In the genomic region with DNA sequence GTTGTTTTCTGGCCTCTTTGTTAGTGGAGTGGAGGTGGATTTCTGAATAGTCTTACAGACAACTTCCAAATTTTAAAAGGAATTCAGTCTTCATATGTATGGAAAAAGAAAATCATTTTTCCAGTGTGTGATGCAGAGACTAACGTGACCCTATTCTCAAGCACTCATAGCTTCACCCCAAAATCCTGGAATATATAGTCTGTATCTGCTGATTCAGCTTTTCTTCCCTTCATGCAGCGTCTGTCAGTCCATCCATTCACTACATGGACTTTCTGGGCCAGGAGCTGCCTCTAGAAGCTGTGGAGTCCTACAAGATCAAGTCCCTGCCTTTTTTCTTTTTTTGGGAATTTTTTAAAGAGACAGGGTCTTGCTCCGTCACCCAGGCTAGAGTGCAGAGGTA, we compare ENCODE assay signal across 18 cellular contexts. TPM values are rescaled to one million over a fixed set of nuclear protein-coding genes. Genes with fewer than 3 reads are reported as not detected.
DNase-seq lines count a peak whose midpoint lies in the region; ATAC-seq and TF ChIP-seq lines count a peak whose summit lies in the region.
"Had no signal": no experiment of that assay in that cellular context is flagged by ENCODE, and none has a peak within 500 bp of the region (broad histone marks: within the 10 kb centered on the region; RNA-seq: fewer than 3 reads in every experiment).

No MANE protein-coding gene starts in this region.

- no peak overlapping the region for H2AFZ ChIP-seq in mesenchymal stem cell (ENCODE audit: low read depth, low read length)

- no peak overlapping the region for H3K14ac ChIP-seq in mesenchymal stem cell (ENCODE audit: low read length in 2 of 2)

- no peak overlapping the region for H3K4me2 ChIP-seq in mesenchymal stem cell (ENCODE audit: low read length, poor library complexity, severe bottlenecking)
- H3K4me2 ChIP-seq: smooth muscle cell had no signal

- no peak overlapping the region for H3K23ac ChIP-seq in mesenchymal stem cell (ENCODE audit: low read length in 2 of 2)

- H3K4ac ChIP-seq in mesenchymal stem cell (ENCODE audit: low read depth in 1 of 2, low read length in 2 of 2), result no peak overlapping the region

- peaks cover 14 to 74% (median 52%) of the 10 kb centered on the region in 9 donors for H3K4me1 ChIP-seq in heart right ventricle
- peaks cover 13% of the 10 kb centered on the region for H3K4me1 ChIP-seq in mesenchymal stem cell (ENCODE audit: control insufficient read depth, insufficient read depth, low read depth, low read length)
- H3K4me1 ChIP-seq in uterus, result peaks cover 10 to 18% of the 10 kb centered on the region in 2 donors
- peaks cover 54% of the 10 kb centered on the region for H3K4me1 ChIP-seq in upper lobe of right lung
- H3K4me1 ChIP-seq: colonic mucosa had no signal

- peak overlapping the region; percentile 51 for H3K9ac ChIP-seq in mesenchymal stem cell (ENCODE audit: low read length)

- H2BK12ac ChIP-seq in mesenchymal stem cell (ENCODE audit: low read length in 2 of 2), result no peak overlapping the region

- no peak for TF ChIP-seq CTCF in heart right ventricle (IDR thresholded peaks at IDR 0.05)
- TF ChIP-seq CTCF in uterus (IDR thresholded peaks at IDR 0.05), result no peak
- no peak for TF ChIP-seq CTCF in upper lobe of right lung (IDR thresholded peaks at IDR 0.05)

- H2BK15ac ChIP-seq in mesenchymal stem cell (ENCODE audit: low read depth, poor library complexity, severe bottlenecking), result no peak overlapping the region

- H3K79me1 ChIP-seq in mesenchymal stem cell (replicated peaks; ENCODE audit: low read length, poor library complexity, severe bottlenecking), result peaks cover 7% of the 10 kb centered on the region

- H4K8ac ChIP-seq in mesenchymal stem cell (ENCODE audit: low read length), result no peak overlapping the region

- H2AK5ac ChIP-seq in mesenchymal stem cell (ENCODE audit: low read length, severe bottlenecking), result no peak overlapping the region

- H2BK5ac ChIP-seq in mesenchymal stem cell (ENCODE audit: low read depth, low read length, poor library complexity, severe bottlenecking), result no peak overlapping the region

- no peaks in the 10 kb centered on the region for H3K9me3 ChIP-seq in heart right ventricle
- no peaks in the 10 kb centered on the region for H3K9me3 ChIP-seq in mesenchymal stem cell (ENCODE audit: control insufficient read depth, low read length)
- H3K9me3 ChIP-seq in uterus, result no peaks in the 10 kb centered on the region
- H3K9me3 ChIP-seq in upper lobe of right lung, result no peaks in the 10 kb centered on the region
- H3K9me3 ChIP-seq: colonic mucosa had no signal

- WGBS in heart right ventricle, 2 donors, result 75 to 78% methylated on average over 3 of the region's 3 CpGs
- WGBS in mesenchymal stem cell, result 93% methylated on average over 3 of the region's 3 CpGs

- no peak for TF ChIP-seq POLR2A in uterus (IDR thresholded peaks at IDR 0.05)

- intact Hi-C loops in heart right ventricle (cut with DNase I) (no loop called here), cardiac septum (cut with DNase I) (no loop called here), uterus (cut with DNase I; ENCODE audit: low total_unique reads) (no loop called here), upper lobe of right lung (cut with DNase I) (no loop called here)

- H3K36me3 ChIP-seq in heart right ventricle (peaks cover 0 to 62% (median 29%) of the 10 kb centered on the region in 9 donors), mesenchymal stem cell (ENCODE audit: control insufficient read depth in 1 of 2, insufficient read depth in 2 of 2, low read depth in 1 of 2, low read length in 2 of 2) (peaks cover 32 to 44% of the 10 kb centered on the region in 2 experiments), uterus (no peaks in the 10 kb centered on the region), upper lobe of right lung (peaks cover 35% of the 10 kb centered on the region), H7 (replicated peaks; ENCODE audit: control insufficient read depth, insufficient read depth, low read length) (peaks cover 19% of the 10 kb centered on the region)
- H3K36me3 ChIP-seq: colonic mucosa had no signal

- H2BK120ac ChIP-seq in mesenchymal stem cell (ENCODE audit: low read depth, low read length), result no peak overlapping the region

- ATAC-seq in heart right ventricle (peak in 1 of 8 donors; percentile 10), upper lobe of right lung (no peak)
- ATAC-seq: stimulated activated naive CD8-positive, alpha-beta T cell treated with anti-CD3 and anti-CD28 coated beads, Interleukin-15, amount 100 ng/mL, for 72 hours had no signal

- H3K27me3 ChIP-seq in heart right ventricle (no peaks in the 10 kb centered on the region), mesenchymal stem cell (ENCODE audit: control insufficient read depth in 1 of 2, insufficient read depth in 1 of 2, low read length in 2 of 2) (no peaks in the 10 kb centered on the region), uterus (no peaks in the 10 kb centered on the region), upper lobe of right lung (no peaks in the 10 kb centered on the region), H7 (ENCODE audit: control insufficient read depth, insufficient read depth, low read length) (no peaks in the 10 kb centered on the region)
- H3K27me3 ChIP-seq: colonic mucosa had no signal

- peak overlapping the region in 8 of 10 donors; percentile 3 to 75 (median 38) for H3K27ac ChIP-seq in heart right ventricle
- H3K27ac ChIP-seq in mesenchymal stem cell (ENCODE audit: low read length, poor library complexity, severe bottlenecking), result no peak overlapping the region
- H3K27ac ChIP-seq in uterus, result peak overlapping the region; percentile 56 to 75
- no peak overlapping the region for H3K27ac ChIP-seq in upper lobe of right lung
- H3K27ac ChIP-seq: C4-2B, colonic mucosa had no signal

- H3K4me3 ChIP-seq in heart right ventricle (no peak overlapping the region), mesenchymal stem cell (ENCODE audit: insufficient read depth in 1 of 2, low read depth in 1 of 2, low read length in 2 of 2) (no peak overlapping the region), uterus (no peak overlapping the region), upper lobe of right lung (no peak overlapping the region), H7 (ENCODE audit: insufficient read depth, low read depth, low read length) (no peak overlapping the region)
- H3K4me3 ChIP-seq: colonic mucosa, smooth muscle cell had no signal

- no peak overlapping the region for H4K91ac ChIP-seq in mesenchymal stem cell (ENCODE audit: low read length)

- no peak overlapping the region for H3K18ac ChIP-seq in mesenchymal stem cell (ENCODE audit: low read depth in 1 of 2, low read length in 2 of 2)

- DNase-seq in heart right ventricle (no peak), cardiac septum (ENCODE audit: low spot score) (no peak), cerebellar cortex (ENCODE audit: low spot score) (peak; percentile 18), mesenchymal stem cell (no peak), uterus (no peak), upper lobe of right lung (no peak), H7 (no peak), D341Med (ENCODE audit: low spot score) (no peak)
- DNase-seq: activated CD4-positive, alpha-beta memory T cell treated with anti-CD3 and anti-CD28 coated beads, Interleukin-2, amount 10 ng/mL, durations not matched to agents 7 days and 5 days; activated naive CD4-positive, alpha-beta T cell treated with anti-CD3 and anti-CD28 coated beads, Interleukin-2, amount 10 ng/mL, durations not matched to agents 7 days and 5 days; colonic mucosa; EL; NCI-H1417 treated with DMSO at 0.1 percent for 48 hours; NCI-H510A treated with DMSO at 0.1 percent for 48 hours; stimulated activated CD4-positive, alpha-beta T cell treated with anti-CD3 and anti-CD28 coated beads, Interleukin-2, amount 100 ng/mL, for 48 hours; stimulated activated naive CD8-positive, alpha-beta T cell treated with anti-CD3 and anti-CD28 coated beads, Interleukin-15, amount 100 ng/mL, for 72 hours had no signal

RNA-seq across cellular contexts. Expression of a gene that starts 23.8 kb away (rescaled TPM):
- total RNA-seq in heart right ventricle (100 to 1,000 TPM; 123 to 166 (median 146) TPM), cardiac septum (219 TPM), uterus (100 to 1,000 TPM; 130 to 459 (median 285) TPM), upper lobe of right lung (172 TPM)
- polyA plus RNA-seq in heart right ventricle, result 100 to 1,000 TPM; 151 to 220 TPM
- 83.2 TPM for polyA plus RNA-seq in mesenchymal stem cell (2013, experiment 1 of 2)
- 80.5 TPM for polyA plus RNA-seq in mesenchymal stem cell (2013, experiment 2 of 2)
- 123 and 131 TPM in 2 replicates for total RNA-seq in H7 (2014; rRNA removed; shearing (Covaris generic))

Comparison
In these comparisons a context has a peak if more than half of its experiments do, and no peak if none do; other contexts are left out.
1. H3K27ac ChIP-seq: peak in heart right ventricle (8 of 10) and uterus (2 of 2); none in mesenchymal stem cell (single experiment) and upper lobe of right lung (single experiment).